In the genomic region with DNA sequence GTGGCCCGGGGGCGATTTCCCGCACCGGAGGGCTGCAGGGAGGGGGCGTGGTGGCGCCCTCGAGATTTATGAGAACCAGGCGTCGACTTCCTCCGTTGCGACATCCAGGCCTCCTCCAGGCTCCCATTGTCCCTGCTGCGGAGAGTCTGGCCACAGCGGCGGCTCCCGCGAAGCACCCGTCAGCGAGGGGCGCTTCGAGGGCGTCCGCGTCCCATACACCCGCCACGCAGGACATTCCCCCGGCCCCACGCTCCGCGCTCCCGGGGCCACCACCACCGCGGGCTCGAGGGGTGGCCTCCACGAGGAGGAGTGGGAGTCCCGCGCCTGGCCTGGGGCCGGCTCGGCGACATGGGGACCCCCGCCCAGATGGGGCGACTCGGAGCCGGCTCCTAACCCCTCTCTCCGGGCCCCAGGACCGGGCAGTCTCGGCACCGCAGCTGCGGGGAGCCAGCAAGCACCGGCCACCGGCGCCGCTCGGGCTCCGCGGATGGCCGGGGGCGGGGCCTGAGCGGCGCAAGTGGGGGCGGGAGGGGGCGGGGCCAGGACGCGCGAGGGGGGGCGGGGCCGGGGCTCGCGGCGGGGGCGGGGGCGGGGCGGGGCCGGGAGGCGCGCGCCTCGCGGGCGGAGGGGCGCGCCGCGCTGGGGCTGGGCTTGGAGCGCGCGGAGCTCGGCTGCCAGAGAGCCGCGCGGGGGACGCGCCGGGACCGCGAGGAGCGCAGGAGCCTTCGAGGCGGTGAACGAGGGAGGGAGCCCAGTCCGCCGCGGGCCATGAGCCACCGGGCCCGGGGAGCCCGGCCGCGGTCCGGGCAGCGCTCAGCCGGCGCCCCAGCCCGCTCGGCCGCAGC, we compare ENCODE assay signal across 1 cellular context.
A peak's percentile ranks its signal among the peaks of the same experiment; 100 is the strongest.
TF ChIP-seq lines count a peak whose summit lies in the region.

SH2B2 (plus strand) TSS at position 632 of the 845 bp plus-strand sequence. CDS start 13,683 bp downstream, outside the sequence.

TF ChIP-seq in HepG2, 621 proteins besides CTCF, POLR2A, EP300 and RAD21 (continued from another document and continues in another):
- TF ChIP-seq, protein P1, sequence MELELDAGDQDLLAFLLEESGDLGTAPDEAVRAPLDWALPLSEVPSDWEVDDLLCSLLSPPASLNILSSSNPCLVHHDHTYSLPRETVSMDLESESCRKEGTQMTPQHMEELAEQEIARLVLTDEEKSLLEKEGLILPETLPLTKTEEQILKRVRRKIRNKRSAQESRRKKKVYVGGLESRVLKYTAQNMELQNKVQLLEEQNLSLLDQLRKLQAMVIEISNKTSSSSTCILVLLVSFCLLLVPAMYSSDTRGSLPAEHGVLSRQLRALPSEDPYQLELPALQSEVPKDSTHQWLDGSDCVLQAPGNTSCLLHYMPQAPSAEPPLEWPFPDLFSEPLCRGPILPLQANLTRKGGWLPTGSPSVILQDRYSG (CRISPR knock-in tag; IDR thresholded peaks at IDR 0.05), result peak; percentile 41; the same call in 1 of the 2 replicates
- TF ChIP-seq ZFAT (CRISPR knock-in tag; conservative IDR thresholded peaks at IDR 0.05) (peak; percentile 53; the same call in 1 of the 2 replicates), ZMYM4 (CRISPR knock-in tag; IDR thresholded peaks at IDR 0.05) (peak; percentile 50; the same call in 1 of the 2 replicates), ZNF782 (CRISPR knock-in tag; IDR thresholded peaks at IDR 0.05; ENCODE audit: borderline replicate concordance) (0 out of 2 replicates have a peak, but pooled peaks have one; percentile 74), KDM3A (CRISPR knock-in tag; IDR thresholded peaks at IDR 0.05; ENCODE audit: low read depth) (0 out of 2 replicates have a peak, but pooled peaks have one; percentile 35), SKIL (CRISPR knock-in tag; IDR thresholded peaks at IDR 0.05; ENCODE audit: borderline replicate concordance) (peak; percentile 54; the same call in 1 of the 2 replicates), HOXA5 (CRISPR knock-in tag; IDR thresholded peaks at IDR 0.05) (peak; percentile 84), HNRNPK (IDR thresholded peaks at IDR 0.05; ENCODE audit: low read depth, low read length, poor library complexity, severe bottlenecking) (peak; percentile 58), GRHL1 (CRISPR knock-in tag; conservative IDR thresholded peaks at IDR 0.05) (no peak), PRDM10 (CRISPR knock-in tag; IDR thresholded peaks at IDR 0.05; ENCODE audit: low read depth) (0 out of 2 replicates have a peak, but pooled peaks have one; percentile 39), NR3C1 (CRISPR knock-in tag; IDR thresholded peaks at IDR 0.05) (no peak), CEBPB (IDR thresholded peaks at IDR 0.05; ENCODE audit: borderline replicate concordance, low read depth, low read length) (peak; percentile 92), GABPB1 (CRISPR knock-in tag; IDR thresholded peaks at IDR 0.05) (peak; percentile 85), ZNF558 (CRISPR knock-in tag; IDR thresholded peaks at IDR 0.05; ENCODE audit: borderline replicate concordance) (0 out of 2 replicates have a peak, but pooled peaks have one; percentile 82), KLF9 (CRISPR knock-in tag; IDR thresholded peaks at IDR 0.05; ENCODE audit: low read depth) (peak; percentile 79; the same call in 1 of the 2 replicates), CREM (IDR thresholded peaks at IDR 0.05) (no peak), CREM (CRISPR knock-in tag; IDR thresholded peaks at IDR 0.05) (no peak), THAP11 (CRISPR knock-in tag; IDR thresholded peaks at IDR 0.05) (peak; percentile 44; the same call in 1 of the 2 replicates), ZNF777 (CRISPR knock-in tag; IDR thresholded peaks at IDR 0.05) (peak; percentile 79), YEATS4 (CRISPR knock-in tag; IDR thresholded peaks at IDR 0.05; ENCODE audit: borderline replicate concordance) (peak; percentile 80), SOX6 (IDR thresholded peaks at IDR 0.05) (no peak), SOX6 (CRISPR knock-in tag; IDR thresholded peaks at IDR 0.05) (peak; percentile 76), RXRA (CRISPR knock-in tag; IDR thresholded peaks at IDR 0.05) (peak; percentile 53; the same call in 1 of the 2 replicates), BCL6 (CRISPR knock-in tag; IDR thresholded peaks at IDR 0.05) (peak; percentile 34), FOXA3 (CRISPR knock-in tag; IDR thresholded peaks at IDR 0.05) (0 out of 2 replicates have a peak, but pooled peaks have one; percentile 16), TBX2 (CRISPR knock-in tag; IDR thresholded peaks at IDR 0.05; ENCODE audit: borderline replicate concordance) (peak; percentile 40; the same call in 1 of the 2 replicates), ZNF441 (CRISPR knock-in tag; IDR thresholded peaks at IDR 0.05; ENCODE audit: borderline replicate concordance) (no peak), EEA1 (CRISPR knock-in tag; IDR thresholded peaks at IDR 0.05; ENCODE audit: borderline replicate concordance) (0 out of 2 replicates have a peak, but pooled peaks have one; percentile 5)
- TF ChIP-seq, protein P2, sequence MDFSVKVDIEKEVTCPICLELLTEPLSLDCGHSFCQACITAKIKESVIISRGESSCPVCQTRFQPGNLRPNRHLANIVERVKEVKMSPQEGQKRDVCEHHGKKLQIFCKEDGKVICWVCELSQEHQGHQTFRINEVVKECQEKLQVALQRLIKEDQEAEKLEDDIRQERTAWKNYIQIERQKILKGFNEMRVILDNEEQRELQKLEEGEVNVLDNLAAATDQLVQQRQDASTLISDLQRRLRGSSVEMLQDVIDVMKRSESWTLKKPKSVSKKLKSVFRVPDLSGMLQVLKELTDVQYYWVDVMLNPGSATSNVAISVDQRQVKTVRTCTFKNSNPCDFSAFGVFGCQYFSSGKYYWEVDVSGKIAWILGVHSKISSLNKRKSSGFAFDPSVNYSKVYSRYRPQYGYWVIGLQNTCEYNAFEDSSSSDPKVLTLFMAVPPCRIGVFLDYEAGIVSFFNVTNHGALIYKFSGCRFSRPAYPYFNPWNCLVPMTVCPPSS (IDR thresholded peaks at IDR 0.05), result no peak
- TF ChIP-seq, protein P3, sequence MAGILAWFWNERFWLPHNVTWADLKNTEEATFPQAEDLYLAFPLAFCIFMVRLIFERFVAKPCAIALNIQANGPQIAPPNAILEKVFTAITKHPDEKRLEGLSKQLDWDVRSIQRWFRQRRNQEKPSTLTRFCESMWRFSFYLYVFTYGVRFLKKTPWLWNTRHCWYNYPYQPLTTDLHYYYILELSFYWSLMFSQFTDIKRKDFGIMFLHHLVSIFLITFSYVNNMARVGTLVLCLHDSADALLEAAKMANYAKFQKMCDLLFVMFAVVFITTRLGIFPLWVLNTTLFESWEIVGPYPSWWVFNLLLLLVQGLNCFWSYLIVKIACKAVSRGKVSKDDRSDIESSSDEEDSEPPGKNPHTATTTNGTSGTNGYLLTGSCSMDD (CRISPR knock-in tag; IDR thresholded peaks at IDR 0.05), result 0 out of 2 replicates have a peak, but pooled peaks have one; percentile 44
- TF ChIP-seq, protein P4, sequence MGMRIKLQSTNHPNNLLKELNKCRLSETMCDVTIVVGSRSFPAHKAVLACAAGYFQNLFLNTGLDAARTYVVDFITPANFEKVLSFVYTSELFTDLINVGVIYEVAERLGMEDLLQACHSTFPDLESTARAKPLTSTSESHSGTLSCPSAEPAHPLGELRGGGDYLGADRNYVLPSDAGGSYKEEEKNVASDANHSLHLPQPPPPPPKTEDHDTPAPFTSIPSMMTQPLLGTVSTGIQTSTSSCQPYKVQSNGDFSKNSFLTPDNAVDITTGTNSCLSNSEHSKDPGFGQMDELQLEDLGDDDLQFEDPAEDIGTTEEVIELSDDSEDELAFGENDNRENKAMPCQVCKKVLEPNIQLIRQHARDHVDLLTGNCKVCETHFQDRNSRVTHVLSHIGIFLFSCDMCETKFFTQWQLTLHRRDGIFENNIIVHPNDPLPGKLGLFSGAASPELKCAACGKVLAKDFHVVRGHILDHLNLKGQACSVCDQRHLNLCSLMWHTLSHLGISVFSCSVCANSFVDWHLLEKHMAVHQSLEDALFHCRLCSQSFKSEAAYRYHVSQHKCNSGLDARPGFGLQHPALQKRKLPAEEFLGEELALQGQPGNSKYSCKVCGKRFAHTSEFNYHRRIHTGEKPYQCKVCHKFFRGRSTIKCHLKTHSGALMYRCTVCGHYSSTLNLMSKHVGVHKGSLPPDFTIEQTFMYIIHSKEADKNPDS (CRISPR knock-in tag; IDR thresholded peaks at IDR 0.05), result peak; percentile 31; the same call in 1 of the 2 replicates
- TF ChIP-seq, protein P5, sequence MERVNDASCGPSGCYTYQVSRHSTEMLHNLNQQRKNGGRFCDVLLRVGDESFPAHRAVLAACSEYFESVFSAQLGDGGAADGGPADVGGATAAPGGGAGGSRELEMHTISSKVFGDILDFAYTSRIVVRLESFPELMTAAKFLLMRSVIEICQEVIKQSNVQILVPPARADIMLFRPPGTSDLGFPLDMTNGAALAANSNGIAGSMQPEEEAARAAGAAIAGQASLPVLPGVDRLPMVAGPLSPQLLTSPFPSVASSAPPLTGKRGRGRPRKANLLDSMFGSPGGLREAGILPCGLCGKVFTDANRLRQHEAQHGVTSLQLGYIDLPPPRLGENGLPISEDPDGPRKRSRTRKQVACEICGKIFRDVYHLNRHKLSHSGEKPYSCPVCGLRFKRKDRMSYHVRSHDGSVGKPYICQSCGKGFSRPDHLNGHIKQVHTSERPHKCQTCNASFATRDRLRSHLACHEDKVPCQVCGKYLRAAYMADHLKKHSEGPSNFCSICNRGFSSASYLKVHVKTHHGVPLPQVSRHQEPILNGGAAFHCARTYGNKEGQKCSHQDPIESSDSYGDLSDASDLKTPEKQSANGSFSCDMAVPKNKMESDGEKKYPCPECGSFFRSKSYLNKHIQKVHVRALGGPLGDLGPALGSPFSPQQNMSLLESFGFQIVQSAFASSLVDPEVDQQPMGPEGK (CRISPR knock-in tag; IDR thresholded peaks at IDR 0.05), result peak; percentile 90
- TF ChIP-seq, protein P6, sequence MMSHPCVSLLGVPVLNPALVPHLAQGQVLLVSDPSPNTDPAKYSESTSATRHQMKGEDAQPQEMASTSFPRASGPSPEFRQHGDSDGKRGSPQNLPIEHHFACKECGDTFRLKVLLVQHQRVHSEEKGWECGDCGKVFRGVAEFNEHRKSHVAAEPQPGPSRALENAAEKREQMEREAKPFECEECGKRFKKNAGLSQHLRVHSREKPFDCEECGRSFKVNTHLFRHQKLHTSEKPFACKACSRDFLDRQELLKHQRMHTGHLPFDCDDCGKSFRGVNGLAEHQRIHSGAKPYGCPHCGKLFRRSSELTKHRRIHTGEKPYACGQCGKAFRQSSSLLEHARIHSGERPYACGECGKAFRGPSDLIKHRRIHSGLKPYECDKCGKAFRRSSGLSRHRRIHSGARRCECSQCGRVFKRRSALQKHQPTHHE (CRISPR knock-in tag; IDR thresholded peaks at IDR 0.05; ENCODE audit: borderline replicate concordance), result peak; percentile 69; the same call in 1 of the 2 replicates
- TF ChIP-seq, protein P7, sequence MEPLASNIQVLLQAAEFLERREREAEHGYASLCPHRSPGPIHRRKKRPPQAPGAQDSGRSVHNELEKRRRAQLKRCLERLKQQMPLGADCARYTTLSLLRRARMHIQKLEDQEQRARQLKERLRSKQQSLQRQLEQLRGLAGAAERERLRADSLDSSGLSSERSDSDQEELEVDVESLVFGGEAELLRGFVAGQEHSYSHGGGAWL (CRISPR knock-in tag; IDR thresholded peaks at IDR 0.05), result peak; percentile 68
